13 cellular contexts compared by ENCODE assay signal in genomic region chr4:164949448-164950118, GRCh38. TPM values are rescaled to one million over a fixed set of nuclear protein-coding genes. Genes with fewer than 3 reads are reported as not detected.
A peak's percentile ranks its signal among the peaks of the same experiment; 100 is the strongest.
DNase-seq lines count a peak whose midpoint lies in the region; ATAC-seq and TF ChIP-seq lines count a peak whose summit lies in the region.
"Had no signal": no experiment of that assay in that cellular context is flagged by ENCODE, and none has a peak within 500 bp of the region (broad histone marks: within the 10 kb centered on the region; RNA-seq: fewer than 3 reads in every experiment).

No MANE protein-coding gene starts in this region.

- H3K4me3 ChIP-seq in cardiac muscle cell (no peak overlapping the region), right cardiac atrium (ENCODE audit: low read length) (no peak overlapping the region)
- H3K4me3 ChIP-seq: heart left ventricle had no signal

- H3K4me1 ChIP-seq in cardiac muscle cell (ENCODE audit: low read depth), result no peaks in the 10 kb centered on the region
- no peaks in the 10 kb centered on the region for H3K4me1 ChIP-seq in right cardiac atrium (ENCODE audit: control insufficient read depth, insufficient read depth, low read length)
- H3K4me1 ChIP-seq: heart left ventricle had no signal

- peak; percentile 9 for TF ChIP-seq CTCF in cardiac muscle cell (IDR thresholded peaks at IDR 0.05; ENCODE audit: low read depth, low read length)
- TF ChIP-seq CTCF in endothelial cell (IDR thresholded peaks at IDR 0.05; ENCODE audit: unreplicated experiment), result peak; percentile 30

- H3K27ac Mint-ChIP-seq in endothelial cell (ENCODE audit: unreplicated experiment), result no peak overlapping the region
- H3K27ac Mint-ChIP-seq: stimulated activated naive B cell treated with anti-CD40 and anti-IgM and Interleukin-4, amounts not matched to agents 10 μg/mL and 1 μg/mL and 100 μg/mL, for 72 hours had no signal

- no peak overlapping the region for H3K4me3 Mint-ChIP-seq in endothelial cell (ENCODE audit: unreplicated experiment)
- H3K4me3 Mint-ChIP-seq: stimulated activated naive B cell treated with anti-CD40 and anti-IgM and Interleukin-4, amounts not matched to agents 10 μg/mL and 1 μg/mL and 100 μg/mL, for 72 hours had no signal

- intact Hi-C loops in right cardiac atrium (cut with DNase I), result no loop called here

- H3K36me3 Mint-ChIP-seq in endothelial cell (ENCODE audit: low read depth, unreplicated experiment), result no peaks in the 10 kb centered on the region
- H3K36me3 Mint-ChIP-seq: stimulated activated naive B cell treated with anti-CD40 and anti-IgM and Interleukin-4, amounts not matched to agents 10 μg/mL and 1 μg/mL and 100 μg/mL, for 72 hours had no signal

- no peaks in the 10 kb centered on the region for H3K9me3 Mint-ChIP-seq in endothelial cell (ENCODE audit: unreplicated experiment)
- H3K9me3 Mint-ChIP-seq: stimulated activated naive B cell treated with anti-CD40 and anti-IgM and Interleukin-4, amounts not matched to agents 10 μg/mL and 1 μg/mL and 100 μg/mL, for 72 hours had no signal

- ATAC-seq in right cardiac atrium (no peak), GM18498 (IDR thresholded peaks at IDR 0.05; ENCODE audit: unreplicated experiment) (no peak)
- ATAC-seq: heart left ventricle; stimulated activated naive B cell treated with anti-CD40 and anti-IgM and Interleukin-4, amounts not matched to agents 10 μg/mL and 1 μg/mL and 100 μg/mL, for 72 hours had no signal

- H3K27me3 Mint-ChIP-seq in endothelial cell (ENCODE audit: unreplicated experiment), result no peaks in the 10 kb centered on the region

- 36% methylated on average over 1 of the region's 1 CpG for WGBS in right cardiac atrium

- no peak overlapping the region for H3K27ac ChIP-seq in cardiac muscle cell
- no peak overlapping the region for H3K27ac ChIP-seq in right cardiac atrium (ENCODE audit: low read length)
- H3K27ac ChIP-seq: heart left ventricle had no signal

- H3K27me3 ChIP-seq in cardiac muscle cell, result peaks cover 4% of the 10 kb centered on the region
- peaks cover 2% of the 10 kb centered on the region for H3K27me3 ChIP-seq in right cardiac atrium (ENCODE audit: control insufficient read depth, insufficient read depth)

- H3K9me3 ChIP-seq in cardiac muscle cell (ENCODE audit: low read depth) (no peaks in the 10 kb centered on the region), right cardiac atrium (ENCODE audit: control insufficient read depth, low read length) (no peaks in the 10 kb centered on the region)
- H3K9me3 ChIP-seq: heart left ventricle had no signal

- no peaks in the 10 kb centered on the region for H3K36me3 ChIP-seq in cardiac muscle cell
- H3K36me3 ChIP-seq: heart left ventricle had no signal

- DNase-seq in cardiac muscle cell (ENCODE audit: low read depth in 1 of 2, low spot score in 1 of 2) (no peak), right cardiac atrium (no peak), LHCN-M2 (ENCODE audit: low read depth) (peak; percentile 52), endothelial cell (ENCODE audit: low spot score) (peak; percentile 28), GF-D8 (lab: John Stamatoyannopoulos, UW) (no peak)
- DNase-seq in activated naive CD4-positive, alpha-beta T cell treated with anti-CD3 and anti-CD28 coated beads, Interleukin-2, amount 50 U/mL, for 16 hours, result no peak
- no peak for DNase-seq in activated effector memory CD4-positive, alpha-beta T cell treated with Interleukin-2 at 50 U/mL for 16 hours
- DNase-seq: AML-193; heart left ventricle; NCI-H2227 treated with DMSO at 0.1 percent for 48 hours; stimulated activated CD4-positive, alpha-beta T cell treated with anti-CD3 and anti-CD28 coated beads, Interleukin-15, amount 100 ng/mL, for 24 hours; stimulated activated naive B cell treated with anti-CD40 and anti-IgM and Interleukin-4, amounts not matched to agents 10 μg/mL and 1 μg/mL and 100 μg/mL, for 72 hours had no signal

- peaks cover 6% of the 10 kb centered on the region for H3K4me1 Mint-ChIP-seq in endothelial cell (ENCODE audit: unreplicated experiment)
- H3K4me1 Mint-ChIP-seq: stimulated activated naive B cell treated with anti-CD40 and anti-IgM and Interleukin-4, amounts not matched to agents 10 μg/mL and 1 μg/mL and 100 μg/mL, for 72 hours had no signal

RNA-seq across cellular contexts. Expression of gene TRIM61, which starts 27.9 kb away (rescaled TPM):
- 1.9 and 2.2 TPM in 2 replicates for total RNA-seq in cardiac muscle cell
- polyA plus RNA-seq in cardiac muscle cell, result 1.4 and 1.6 TPM in 2 replicates
- total RNA-seq in right cardiac atrium, result 1 to 10 TPM; 3.0 to 4.2 (median 3.3) TPM
- 2.3 TPM for polyA plus RNA-seq in right cardiac atrium
- not detected in 2 replicates for total RNA-seq in LHCN-M2 (2014; rRNA removed)
- 0.04 TPM for polyA plus RNA-seq in LHCN-M2 (2012)
- total RNA-seq in endothelial cell (ENCODE audit: unreplicated experiment), result 1.8 TPM

Comparison
In these comparisons a context has a peak if more than half of its experiments do, and no peak if none do; other contexts are left out.
1. DNase-seq: peak in LHCN-M2 (single experiment) and endothelial cell (single experiment); none in cardiac muscle cell (0 of 2), right cardiac atrium (0 of 3), activated naive CD4-positive, alpha-beta T cell treated with anti-CD3 and anti-CD28 coated beads, Interleukin-2, amount 50 U/mL, for 16 hours (single experiment), activated effector memory CD4-positive, alpha-beta T cell treated with Interleukin-2 at 50 U/mL for 16 hours (single experiment) and GF-D8 (single experiment).